8 cellular contexts compared by ENCODE assay signal in the genomic region with DNA sequence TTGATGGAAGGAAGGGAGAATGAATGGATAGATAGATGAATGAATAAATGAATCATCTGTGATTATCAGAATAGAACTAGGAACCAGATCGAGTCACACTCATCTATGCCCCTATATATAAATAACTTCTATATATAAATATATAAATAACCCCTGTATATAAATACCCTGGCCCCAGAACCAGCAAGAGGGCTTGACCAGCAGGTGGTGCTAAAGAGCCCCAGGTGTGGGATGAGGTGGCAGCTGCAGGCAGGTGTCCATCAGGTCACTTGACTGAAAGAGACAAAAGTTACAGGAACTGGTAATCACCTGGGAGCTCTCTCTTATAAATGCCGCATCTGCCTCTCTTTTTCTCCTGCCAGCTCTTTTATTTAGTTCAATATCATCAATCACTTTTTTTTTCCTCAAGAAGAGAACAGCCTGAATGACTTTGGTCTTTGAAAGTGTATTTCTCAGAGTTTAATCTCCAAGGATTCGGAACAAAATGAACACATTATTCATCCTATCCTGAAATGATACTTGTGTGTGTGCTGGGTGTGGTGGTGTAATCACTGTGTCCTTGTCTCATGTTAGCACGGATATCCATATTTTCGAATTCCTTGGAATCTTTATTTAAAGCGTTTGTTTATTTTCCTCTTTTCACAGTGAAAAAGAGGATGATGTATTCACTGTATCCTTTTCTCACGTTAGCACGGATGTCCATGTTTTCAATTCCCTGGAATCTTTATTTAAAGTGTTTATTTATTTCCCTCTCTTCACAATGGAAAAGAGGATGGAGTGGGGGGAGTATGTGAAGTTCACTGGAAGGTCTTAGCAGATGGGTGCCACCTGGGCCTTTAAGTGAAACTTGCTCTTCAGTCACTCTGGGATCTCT. TPM values are rescaled to one million over a fixed set of nuclear protein-coding genes. Genes with fewer than 3 reads are reported as not detected.
DNase-seq lines count a peak whose midpoint lies in the region; ATAC-seq and TF ChIP-seq lines count a peak whose summit lies in the region.

No MANE protein-coding gene starts in this region.

- H3K27me3 ChIP-seq in HL-60 (ENCODE audit: insufficient read depth, poor library complexity, severe bottlenecking), result no peaks in the 10 kb centered on the region

- peak; percentile 46 for ATAC-seq in sciatic nerve

- DNase-seq in ELR (ENCODE audit: low read depth), result peak; percentile 67
- DNase-seq in HL-60 (ENCODE audit: low read depth in 1 of 2, low spot score in 1 of 2), result peak in 1 of 2 experiments; percentile 62
- peak; percentile 53 for DNase-seq in RWPE1 (ENCODE audit: low spot score)
- peak; percentile 16 to 71 (median 68) for DNase-seq in activated naive CD4-positive, alpha-beta T cell (lab: John Stamatoyannopoulos, UW)
- peak; percentile 80 for DNase-seq in cardiac septum (ENCODE audit: low spot score)
- DNase-seq in sciatic nerve (ENCODE audit: low spot score), result peak; percentile 75
- no peak for DNase-seq in GDM1 (lab: John Stamatoyannopoulos, UW)
- no peak for DNase-seq in NCI-H446 (lab: John Stamatoyannopoulos, UW)

- TF ChIP-seq CTCF in HL-60 (IDR thresholded peaks at IDR 0.05; ENCODE audit: insufficient read depth, low read length), result peak; percentile 40
- TF ChIP-seq CTCF in RWPE1 (conservative IDR thresholded peaks at IDR 0.05; ENCODE audit: low read depth), result peak; percentile 64

- H3K4me3 ChIP-seq in HL-60 (replicated peaks; ENCODE audit: insufficient read depth, low read length), result no peak overlapping the region

- CTCF ChIA-PET in RWPE1 (lab: Yijun Ruan, JAX), result interaction anchor here (0.6 to 0.7 kb wide), 5 partner anchors 18 to 974 kb away, joined by 3 to 4 read pairs (median 4); no protein-coding TSS in a partner anchor

- intact Hi-C loops in cardiac septum (cut with DNase I) (loop anchor here (5.0 kb wide), 1 partner anchor 100 kb away; no protein-coding TSS in a partner anchor), sciatic nerve (cut with DNase I) (no loop called here)

- H3K27ac ChIP-seq in HL-60 (replicated peaks) (no peak overlapping the region), RWPE1 (peak overlapping the region; percentile 63; the same call in 1 of the 2 replicates)

- POLR2A ChIA-PET in RWPE1 (lab: Yijun Ruan, JAX; ENCODE audit: low non-redundant PET), result no interaction called here

RNA-seq across cellular contexts. Expression of a gene that starts 35.4 kb away (rescaled TPM):
- total RNA-seq in cardiac septum (15.5 TPM), sciatic nerve (68.9 TPM)

Comparison
In these comparisons a context has a peak if more than half of its experiments do, and no peak if none do; other contexts are left out.
1. DNase-seq: peak in ELR (single experiment), RWPE1 (single experiment), activated naive CD4-positive, alpha-beta T cell (4 of 4), cardiac septum (single experiment) and sciatic nerve (single experiment); none in GDM1 (single experiment) and NCI-H446 (0 of 2).